Comparison of ENCODE assay signal across 1 cellular context in genomic region chr11:22690891-22691290, GRCh38.
TF ChIP-seq lines count a peak whose summit lies in the region.

No MANE protein-coding gene starts in this region.

TF ChIP-seq in GM23338, 12 proteins besides CTCF, POLR2A, EP300 and RAD21 (continued from another document):
- TF ChIP-seq, protein P1, sequence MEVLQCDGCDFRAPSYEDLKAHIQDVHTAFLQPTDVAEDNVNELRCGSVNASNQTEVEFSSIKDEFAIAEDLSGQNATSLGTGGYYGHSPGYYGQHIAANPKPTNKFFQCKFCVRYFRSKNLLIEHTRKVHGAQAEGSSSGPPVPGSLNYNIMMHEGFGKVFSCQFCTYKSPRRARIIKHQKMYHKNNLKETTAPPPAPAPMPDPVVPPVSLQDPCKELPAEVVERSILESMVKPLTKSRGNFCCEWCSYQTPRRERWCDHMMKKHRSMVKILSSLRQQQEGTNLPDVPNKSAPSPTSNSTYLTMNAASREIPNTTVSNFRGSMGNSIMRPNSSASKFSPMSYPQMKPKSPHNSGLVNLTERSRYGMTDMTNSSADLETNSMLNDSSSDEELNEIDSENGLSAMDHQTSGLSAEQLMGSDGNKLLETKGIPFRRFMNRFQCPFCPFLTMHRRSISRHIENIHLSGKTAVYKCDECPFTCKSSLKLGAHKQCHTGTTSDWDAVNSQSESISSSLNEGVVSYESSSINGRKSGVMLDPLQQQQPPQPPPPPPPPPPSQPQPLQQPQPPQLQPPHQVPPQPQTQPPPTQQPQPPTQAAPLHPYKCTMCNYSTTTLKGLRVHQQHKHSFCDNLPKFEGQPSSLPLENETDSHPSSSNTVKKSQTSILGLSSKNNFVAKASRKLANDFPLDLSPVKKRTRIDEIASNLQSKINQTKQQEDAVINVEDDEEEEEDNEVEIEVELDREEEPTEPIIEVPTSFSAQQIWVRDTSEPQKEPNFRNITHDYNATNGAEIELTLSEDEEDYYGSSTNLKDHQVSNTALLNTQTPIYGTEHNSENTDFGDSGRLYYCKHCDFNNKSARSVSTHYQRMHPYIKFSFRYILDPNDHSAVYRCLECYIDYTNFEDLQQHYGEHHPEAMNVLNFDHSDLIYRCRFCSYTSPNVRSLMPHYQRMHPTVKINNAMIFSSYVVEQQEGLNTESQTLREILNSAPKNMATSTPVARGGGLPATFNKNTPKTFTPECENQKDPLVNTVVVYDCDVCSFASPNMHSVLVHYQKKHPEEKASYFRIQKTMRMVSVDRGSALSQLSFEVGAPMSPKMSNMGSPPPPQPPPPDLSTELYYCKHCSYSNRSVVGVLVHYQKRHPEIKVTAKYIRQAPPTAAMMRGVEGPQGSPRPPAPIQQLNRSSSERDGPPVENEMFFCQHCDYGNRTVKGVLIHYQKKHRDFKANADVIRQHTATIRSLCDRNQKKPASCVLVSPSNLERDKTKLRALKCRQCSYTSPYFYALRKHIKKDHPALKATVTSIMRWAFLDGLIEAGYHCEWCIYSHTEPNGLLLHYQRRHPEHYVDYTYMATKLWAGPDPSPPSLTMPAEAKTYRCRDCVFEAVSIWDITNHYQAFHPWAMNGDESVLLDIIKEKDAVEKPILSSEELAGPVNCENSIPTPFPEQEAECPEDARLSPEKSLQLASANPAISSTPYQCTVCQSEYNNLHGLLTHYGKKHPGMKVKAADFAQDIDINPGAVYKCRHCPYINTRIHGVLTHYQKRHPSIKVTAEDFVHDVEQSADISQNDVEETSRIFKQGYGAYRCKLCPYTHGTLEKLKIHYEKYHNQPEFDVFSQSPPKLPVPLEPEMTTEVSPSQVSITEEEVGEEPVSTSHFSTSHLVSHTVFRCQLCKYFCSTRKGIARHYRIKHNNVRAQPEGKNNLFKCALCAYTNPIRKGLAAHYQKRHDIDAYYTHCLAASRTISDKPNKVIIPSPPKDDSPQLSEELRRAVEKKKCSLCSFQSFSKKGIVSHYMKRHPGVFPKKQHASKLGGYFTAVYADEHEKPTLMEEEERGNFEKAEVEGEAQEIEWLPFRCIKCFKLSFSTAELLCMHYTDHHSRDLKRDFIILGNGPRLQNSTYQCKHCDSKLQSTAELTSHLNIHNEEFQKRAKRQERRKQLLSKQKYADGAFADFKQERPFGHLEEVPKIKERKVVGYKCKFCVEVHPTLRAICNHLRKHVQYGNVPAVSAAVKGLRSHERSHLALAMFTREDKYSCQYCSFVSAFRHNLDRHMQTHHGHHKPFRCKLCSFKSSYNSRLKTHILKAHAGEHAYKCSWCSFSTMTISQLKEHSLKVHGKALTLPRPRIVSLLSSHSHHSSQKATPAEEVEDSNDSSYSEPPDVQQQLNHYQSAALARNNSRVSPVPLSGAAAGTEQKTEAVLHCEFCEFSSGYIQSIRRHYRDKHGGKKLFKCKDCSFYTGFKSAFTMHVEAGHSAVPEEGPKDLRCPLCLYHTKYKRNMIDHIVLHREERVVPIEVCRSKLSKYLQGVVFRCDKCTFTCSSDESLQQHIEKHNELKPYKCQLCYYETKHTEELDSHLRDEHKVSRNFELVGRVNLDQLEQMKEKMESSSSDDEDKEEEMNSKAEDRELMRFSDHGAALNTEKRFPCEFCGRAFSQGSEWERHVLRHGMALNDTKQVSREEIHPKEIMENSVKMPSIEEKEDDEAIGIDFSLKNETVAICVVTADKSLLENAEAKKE (CRISPR knock-in tag; IDR thresholded peaks at IDR 0.05), result no peak
- TF ChIP-seq POLR2AphosphoS5 (IDR thresholded peaks at IDR 0.05; ENCODE audit: low read depth) (no peak), EZH2 (IDR thresholded peaks at IDR 0.05; ENCODE audit: low read depth, unreplicated experiment) (no peak), CREB1 (CRISPR knock-in tag; IDR thresholded peaks at IDR 0.05; ENCODE audit: low read depth) (no peak), STAT1 (IDR thresholded peaks at IDR 0.05; ENCODE audit: unreplicated experiment) (no peak), REST (IDR thresholded peaks at IDR 0.05; ENCODE audit: unreplicated experiment) (no peak)
- TF ChIP-seq, protein P2, sequence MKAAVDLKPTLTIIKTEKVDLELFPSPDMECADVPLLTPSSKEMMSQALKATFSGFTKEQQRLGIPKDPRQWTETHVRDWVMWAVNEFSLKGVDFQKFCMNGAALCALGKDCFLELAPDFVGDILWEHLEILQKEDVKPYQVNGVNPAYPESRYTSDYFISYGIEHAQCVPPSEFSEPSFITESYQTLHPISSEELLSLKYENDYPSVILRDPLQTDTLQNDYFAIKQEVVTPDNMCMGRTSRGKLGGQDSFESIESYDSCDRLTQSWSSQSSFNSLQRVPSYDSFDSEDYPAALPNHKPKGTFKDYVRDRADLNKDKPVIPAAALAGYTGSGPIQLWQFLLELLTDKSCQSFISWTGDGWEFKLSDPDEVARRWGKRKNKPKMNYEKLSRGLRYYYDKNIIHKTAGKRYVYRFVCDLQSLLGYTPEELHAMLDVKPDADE (IDR thresholded peaks at IDR 0.05), result no peak
